Comparison of ENCODE assay signal across 8 cellular contexts in genomic region chr6:7974932-7975763, GRCh38.
DNase-seq lines count a peak whose midpoint lies in the region; ATAC-seq and TF ChIP-seq lines count a peak whose summit lies in the region.

No MANE protein-coding gene starts in this region.

- H4K20me1 ChIP-seq in PC-9 (ENCODE audit: insufficient read depth) = no peaks in the 10 kb centered on the region

- peak; percentile 8 for DNase-seq in GOT3 (lab: John Stamatoyannopoulos, UW)
- peak; percentile 92 to 94 for DNase-seq in PC-9
- peak; percentile 50 for DNase-seq in epithelial cell of proximal tubule (ENCODE audit: low read depth)
- DNase-seq in mucosa of gallbladder (ENCODE audit: low spot score) = peak; percentile 94
- no peak for DNase-seq in activated CD4-positive, alpha-beta T cell treated with anti-CD3 and anti-CD28 coated beads, Interleukin-2, amount 50 U/mL, for 1 hour
- no peak for DNase-seq in activated CD4-positive, alpha-beta T cell treated with anti-CD3 and anti-CD28 coated beads, Interleukin-2, amount 50 U/mL, for 48 hours
- DNase-seq in germinal center (ENCODE audit: low spot score) = no peak

- ATAC-seq in HG03175 (IDR thresholded peaks at IDR 0.05; ENCODE audit: unreplicated experiment) = no peak

- H3K27me3 ChIP-seq in PC-9 (ENCODE audit: insufficient read depth, low read depth) = no peaks in the 10 kb centered on the region

- intact Hi-C loops in PC-9 (cut with micrococcal nuclease; ENCODE audit: unreplicated experiment) = loop anchor here (1.0 kb wide), 1 partner anchor 65 kb away; the partner anchor contains the start of gene TXNDC5

- H3K79me2 ChIP-seq in PC-9 (ENCODE audit: low read depth) = no peaks in the 10 kb centered on the region

- H2AFZ ChIP-seq in PC-9 = no peak overlapping the region

- H3K9me3 ChIP-seq in PC-9 (ENCODE audit: insufficient read depth, low read depth) = no peaks in the 10 kb centered on the region; the same call in 1 of the 2 replicates

- H3F3A ChIP-seq in PC-9 (ENCODE audit: insufficient read depth, low read depth) = peaks cover 29% of the 10 kb centered on the region

- H3K36me3 ChIP-seq in PC-9 (ENCODE audit: low read depth) = no peaks in the 10 kb centered on the region

- H3K4me2 ChIP-seq in PC-9 = peak overlapping the region; percentile 65

- H3K4me3 ChIP-seq in PC-9 (peak overlapping the region; percentile 32; the same call in 1 of the 2 replicates), epithelial cell of proximal tubule (ENCODE audit: low read depth, low read length) (no peak overlapping the region)

- H3K4me1 ChIP-seq in PC-9 (replicated peaks; ENCODE audit: insufficient read depth) = peaks cover 32% of the 10 kb centered on the region

- H3K9me2 ChIP-seq in PC-9 (ENCODE audit: insufficient read depth) = no peaks in the 10 kb centered on the region

- TF ChIP-seq CTCF in PC-9 (conservative IDR thresholded peaks at IDR 0.05) = no peak
- TF ChIP-seq CTCF in epithelial cell of proximal tubule (conservative IDR thresholded peaks at IDR 0.05; ENCODE audit: low read depth, low read length) = no peak

- POLR2A ChIA-PET in PC-9 (lab: Charles Lee; ENCODE audit: unreplicated experiment) = no interaction called here

- no TSS peak for BruUV-seq in PC-9 (replicated peaks; lab: Mats Ljungman, UMichigan)

- H3K27ac ChIP-seq in PC-9 = no peak overlapping the region

- CTCF ChIA-PET in PC-9 (lab: Charles Lee) = interaction anchor here (1.0 kb wide), 1 partner anchor 31 kb away, joined by 4 read pairs; no protein-coding TSS in a partner anchor

Comparison
In these comparisons a context has a peak if more than half of its experiments do, and no peak if none do; other contexts are left out.
1. DNase-seq: peak in GOT3 (single experiment), PC-9 (2 of 2), epithelial cell of proximal tubule (single experiment) and mucosa of gallbladder (single experiment); none in activated CD4-positive, alpha-beta T cell treated with anti-CD3 and anti-CD28 coated beads, Interleukin-2, amount 50 U/mL, for 1 hour (single experiment), activated CD4-positive, alpha-beta T cell treated with anti-CD3 and anti-CD28 coated beads, Interleukin-2, amount 50 U/mL, for 48 hours (0 of 2) and germinal center (single experiment).